Comparison of ENCODE assay signal across 11 cellular contexts in the genomic region with DNA sequence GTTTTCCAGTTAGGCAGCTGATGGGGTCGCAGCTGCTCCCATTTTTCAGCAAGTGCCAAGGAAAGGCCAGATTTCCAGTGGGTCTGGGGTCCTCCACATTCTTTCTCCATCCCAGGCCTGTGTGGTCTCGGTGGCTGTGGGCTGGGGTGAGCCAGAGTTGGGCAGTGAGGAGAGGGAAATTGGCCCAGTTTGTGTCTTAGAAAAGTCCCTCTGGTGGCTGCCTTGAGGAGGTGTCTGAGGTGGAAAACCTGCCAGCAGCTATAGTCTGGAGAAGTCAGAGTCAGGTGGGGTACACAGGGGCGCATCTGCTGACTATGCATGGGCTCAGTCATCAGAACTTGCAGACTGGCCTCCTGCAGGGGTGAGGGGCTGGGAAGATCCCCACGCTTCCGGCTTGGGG. TPM values are rescaled to one million over a fixed set of nuclear protein-coding genes. Genes with fewer than 3 reads are reported as not detected.
DNase-seq lines count a peak whose midpoint lies in the region; ATAC-seq, FAIRE-seq and TF ChIP-seq lines count a peak whose summit lies in the region.
"Had no signal": no experiment of that assay in that cellular context is flagged by ENCODE, and none has a peak within 500 bp of the region (broad histone marks: within the 10 kb centered on the region; RNA-seq: fewer than 3 reads in every experiment).

No MANE protein-coding gene starts in this region.

- ATAC-seq in left lobe of liver, result no peak
- ATAC-seq in GM21717 (IDR thresholded peaks at IDR 0.05; ENCODE audit: unreplicated experiment), result no peak
- no peak for ATAC-seq in omental fat pad (ENCODE audit: low FRiP score)

- H3K9me1 ChIP-seq in keratinocyte (ENCODE audit: control insufficient read depth, extremely low read depth, insufficient read depth, low read length), result no peaks in the 10 kb centered on the region

- no peak overlapping the region for H2AFZ ChIP-seq in keratinocyte (ENCODE audit: control insufficient read depth, low read length)

- H3K9me3 ChIP-seq in keratinocyte (ENCODE audit: control insufficient read depth, low read depth, low read length), result no peaks in the 10 kb centered on the region

- dilution Hi-C loops in keratinocyte (cut with MboI; ENCODE audit: extremely low pct_ligation_motif_present, low sequenced_read_pairs), result no loop called here

- no peaks in the 10 kb centered on the region for H3K79me2 ChIP-seq in keratinocyte (ENCODE audit: control insufficient read depth, insufficient read depth, low read length)

- H3K4me3 ChIP-seq in WI38 (ENCODE audit: low read depth, low read length) (no peak overlapping the region), keratinocyte (ENCODE audit: control insufficient read depth in 2 of 3, extremely low read depth in 1 of 3, insufficient read depth in 2 of 3, low read depth in 1 of 3, low read length in 3 of 3) (no peak overlapping the region)

- DNase-seq in DMS114 treated with DMSO at 0.1 percent for 48 hours (lab: John Stamatoyannopoulos, UW; ENCODE audit: unreplicated experiment) (peak; percentile 93), HPDE6-E6E7 (ENCODE audit: extremely low spot score) (peak; percentile 34), keratinocyte (ENCODE audit: low read depth, low spot score) (no peak), left lobe of liver (ENCODE audit: low spot score) (no peak), superior temporal gyrus (ENCODE audit: extremely low spot score) (no peak), omental fat pad (ENCODE audit: low spot score) (no peak)
- DNase-seq: activated T-cell treated with anti-CD3 and anti-CD28 coated beads, Interleukin-2, amount 50 U/mL, for 1 hour; kidney glomerular epithelial cell; NCI-H2107 had no signal

- H3K27ac ChIP-seq in keratinocyte (ENCODE audit: control insufficient read depth, insufficient read depth, low read length), result no peak overlapping the region

- H4K20me1 ChIP-seq in keratinocyte (ENCODE audit: control insufficient read depth, extremely low read depth, insufficient read depth, low read length), result no peaks in the 10 kb centered on the region

- TF ChIP-seq CTCF in WI38 (IDR thresholded peaks at IDR 0.05; ENCODE audit: low read depth, low read length), result peak; percentile 34
- TF ChIP-seq CTCF in keratinocyte (optimal IDR thresholded peaks at IDR 0.05 in 1 of 3, IDR thresholded peaks at IDR 0.05 in 1 of 3, conservative IDR thresholded peaks at IDR 0.05 in 1 of 3; ENCODE audit: extremely low read depth in 1 of 3, insufficient read depth in 2 of 3, low read length in 3 of 3), result peak; percentile 10 to 45 (median 31)
- TF ChIP-seq CTCF in omental fat pad (IDR thresholded peaks at IDR 0.05), result no peak

- no peak overlapping the region for H3K9ac ChIP-seq in keratinocyte (ENCODE audit: control insufficient read depth, extremely low read depth, insufficient read depth, low read length)

- no peak overlapping the region for H3K4me2 ChIP-seq in keratinocyte (ENCODE audit: control insufficient read depth, extremely low read depth, insufficient read depth, low read depth, low read length)

- peaks cover 3% of the 10 kb centered on the region for H3K4me1 ChIP-seq in keratinocyte (ENCODE audit: control insufficient read depth, extremely low read depth, insufficient read depth, low read length)

- H3K27me3 ChIP-seq in keratinocyte (ENCODE audit: control insufficient read depth, extremely low read depth, insufficient read depth, low read length), result peaks cover 12% of the 10 kb centered on the region

- H3K36me3 ChIP-seq in keratinocyte (ENCODE audit: control insufficient read depth in 2 of 2, extremely low read depth in 1 of 2, insufficient read depth in 2 of 2, low read length in 2 of 2), result no peaks in the 10 kb centered on the region

- FAIRE-seq in keratinocyte (lab: Jason Lieb, UNC), result no peak

RNA-seq across cellular contexts. Expression of gene MRGPRD, which starts 30.5 kb away (rescaled TPM):
- not detected in 3 replicates for polyA plus RNA-seq in keratinocyte
- not detected for polyA plus RNA-seq in keratinocyte (2011; ENCODE audit: low read depth)
- polyA plus RNA-seq in keratinocyte (2011; cell fraction: cytosol; rRNA removed), result not detected in 2 replicates
- polyA plus RNA-seq in keratinocyte (2011; cell fraction: nucleus; rRNA removed), result not detected in 2 replicates
- not detected in 2 replicates for polyA plus RNA-seq in keratinocyte (2012; ENCODE audit: low replicate concordance)
- polyA minus RNA-seq in keratinocyte, result not detected in 3 replicates
- not detected for polyA minus RNA-seq in keratinocyte (2011; cell fraction: cytosol; rRNA and poly(A)+ RNA removed)
- polyA minus RNA-seq in keratinocyte (2011; cell fraction: nucleus; rRNA and poly(A)+ RNA removed), result not detected in 2 replicates
- total RNA-seq in left lobe of liver (not detected), omental fat pad (not detected)

RNA-seq across cellular contexts. Expression of gene IGHMBP2, which starts 46.6 kb away (rescaled TPM):
- polyA plus RNA-seq in keratinocyte, result 6.2 to 10.0 TPM (median 7.3 TPM) in 3 replicates
- 8.5 TPM for polyA plus RNA-seq in keratinocyte (2011; ENCODE audit: low read depth)
- polyA plus RNA-seq in keratinocyte (2011; cell fraction: cytosol; rRNA removed), result 4.2 and 7.1 TPM in 2 replicates
- 21.3 and 27.7 TPM in 2 replicates for polyA plus RNA-seq in keratinocyte (2011; cell fraction: nucleus; rRNA removed)
- 6.8 and 7.4 TPM in 2 replicates for polyA plus RNA-seq in keratinocyte (2012; ENCODE audit: low replicate concordance)
- polyA minus RNA-seq in keratinocyte, result 8.4 to 19.3 TPM (median 12.9 TPM) in 3 replicates
- polyA minus RNA-seq in keratinocyte (2011; cell fraction: cytosol; rRNA and poly(A)+ RNA removed), result 8.1 TPM
- 12.2 and 14.3 TPM in 2 replicates for polyA minus RNA-seq in keratinocyte (2011; cell fraction: nucleus; rRNA and poly(A)+ RNA removed)
- total RNA-seq in left lobe of liver (14.8 TPM), omental fat pad (10 to 100 TPM in 3 of 4 donors, 1 to 10 TPM in 1; 8.7 to 23.4 (median 13.8) TPM)

RNA-seq across cellular contexts. Expression of gene MRPL21, which starts 46.6 kb away (rescaled TPM):
- polyA plus RNA-seq in keratinocyte, result 85.8 to 120 TPM (median 115 TPM) in 3 replicates
- 39.1 TPM for polyA plus RNA-seq in keratinocyte (2011; ENCODE audit: low read depth)
- polyA plus RNA-seq in keratinocyte (2011; cell fraction: cytosol; rRNA removed), result 69.4 and 91.8 TPM in 2 replicates
- polyA plus RNA-seq in keratinocyte (2011; cell fraction: nucleus; rRNA removed), result 38.2 and 40.5 TPM in 2 replicates
- polyA plus RNA-seq in keratinocyte (2012; ENCODE audit: low replicate concordance), result 65.3 and 103 TPM in 2 replicates
- 26.2 to 34.7 TPM (median 31.8 TPM) in 3 replicates for polyA minus RNA-seq in keratinocyte
- polyA minus RNA-seq in keratinocyte (2011; cell fraction: cytosol; rRNA and poly(A)+ RNA removed), result 67.5 TPM
- 12.7 and 12.9 TPM in 2 replicates for polyA minus RNA-seq in keratinocyte (2011; cell fraction: nucleus; rRNA and poly(A)+ RNA removed)
- total RNA-seq in left lobe of liver (23.4 TPM), omental fat pad (10 to 100 TPM; 31.8 to 57.5 (median 39.1) TPM)

Comparison
In these comparisons a context has a peak if more than half of its experiments do, and no peak if none do; other contexts are left out.
1. DNase-seq: peak in DMS114 treated with DMSO at 0.1 percent for 48 hours (single experiment) and HPDE6-E6E7 (single experiment); none in keratinocyte (single experiment), left lobe of liver (single experiment), superior temporal gyrus (single experiment) and omental fat pad (single experiment).
2. CTCF ChIP-seq: peak in WI38 (single experiment) and keratinocyte (3 of 3); none in omental fat pad (0 of 3).